ENCODE assay signal across 9 cellular contexts in the genomic region with DNA sequence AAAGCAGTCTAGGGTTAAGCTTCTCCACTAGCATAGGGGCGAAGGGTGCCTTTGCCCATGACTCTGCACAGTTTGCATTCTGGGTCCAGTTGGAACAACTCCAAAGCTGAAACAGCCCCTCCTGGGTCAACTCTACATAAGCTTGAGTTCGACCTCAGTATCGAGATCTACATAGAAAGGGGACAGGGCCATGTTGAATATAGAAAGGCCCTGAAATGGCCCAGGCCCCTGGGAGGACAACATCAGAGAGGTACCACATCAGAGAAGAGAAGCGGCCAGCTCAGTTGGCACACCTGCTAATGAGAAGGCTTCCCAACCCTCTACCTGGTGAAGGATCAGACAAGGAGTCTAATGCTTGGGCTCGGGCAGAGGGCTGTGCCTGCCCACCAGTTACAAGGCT. TPM values are rescaled to one million over a fixed set of nuclear protein-coding genes. Genes with fewer than 3 reads are reported as not detected.
DNase-seq lines count a peak whose midpoint lies in the region; ATAC-seq and TF ChIP-seq lines count a peak whose summit lies in the region.
"Had no signal": no experiment of that assay in that cellular context is flagged by ENCODE, and none has a peak within 500 bp of the region (broad histone marks: within the 10 kb centered on the region; RNA-seq: fewer than 3 reads in every experiment).

No MANE protein-coding gene starts in this region.

- peaks cover 67% of the 10 kb centered on the region for H3K36me3 Mint-ChIP-seq in activated T-helper 17 cell treated with anti-CD3 and anti-CD28 coated beads, Interleukin-2, amount 50 U/mL, for 72 hours (ENCODE audit: low read depth)

- H3K9ac ChIP-seq in neuronal stem cell (ENCODE audit: low read depth, low read length, poor library complexity) = no peak overlapping the region

- DNase-seq in heart right ventricle (no peak), heart left ventricle (no peak), upper lobe of left lung (no peak), RWPE1 (ENCODE audit: low spot score) (no peak), NCI-H128 (lab: John Stamatoyannopoulos, UW; ENCODE audit: unreplicated experiment) (no peak), neuronal stem cell (ENCODE audit: low spot score) (no peak)

- H2BK5ac ChIP-seq in neuronal stem cell (ENCODE audit: low read length) = no peak overlapping the region

- H3K4me3 Mint-ChIP-seq in activated T-helper 17 cell treated with anti-CD3 and anti-CD28 coated beads, Interleukin-2, amount 50 U/mL, for 72 hours = peak overlapping the region; percentile 94

- no peaks in the 10 kb centered on the region for H3K79me1 ChIP-seq in neuronal stem cell (ENCODE audit: low read depth, low read length)

- intact Hi-C loops in heart right ventricle (cut with DNase I) = no loop called here
- intact Hi-C loops in heart left ventricle (cut with DNase I) = no loop called here

- H3K4me1 ChIP-seq in heart right ventricle (peaks cover 0 to 83% (median 3%) of the 10 kb centered on the region in 9 donors), heart left ventricle (peaks cover 0 to 86% (median under 1%) of the 10 kb centered on the region in 12 donors), mononuclear cell (ENCODE audit: insufficient read depth, low read length) (peaks cover 98% of the 10 kb centered on the region), upper lobe of left lung (peaks cover 39 to 87% (median 69%) of the 10 kb centered on the region in 4 donors), neuronal stem cell (ENCODE audit: control insufficient read depth in 2 of 2, insufficient read depth in 1 of 2, low read depth in 1 of 2, low read length in 2 of 2) (peaks cover 2 to 3% of the 10 kb centered on the region in 2 donors)

- TF ChIP-seq CTCF in heart right ventricle (IDR thresholded peaks at IDR 0.05) (no peak), heart left ventricle (IDR thresholded peaks at IDR 0.05) (no peak), upper lobe of left lung (IDR thresholded peaks at IDR 0.05) (no peak), RWPE1 (conservative IDR thresholded peaks at IDR 0.05; ENCODE audit: low read depth) (no peak)

- H3K23ac ChIP-seq in neuronal stem cell (ENCODE audit: low read depth, low read length, poor library complexity) = no peak overlapping the region

- no peak overlapping the region for H2AK5ac ChIP-seq in neuronal stem cell (ENCODE audit: low read depth, low read length)

- H4K91ac ChIP-seq in neuronal stem cell (ENCODE audit: low read depth, low read length, poor library complexity) = no peak overlapping the region

- H3K27me3 ChIP-seq in heart right ventricle (peaks cover 0 to 11% (median 2%) of the 10 kb centered on the region in 7 donors), heart left ventricle (peaks cover 0 to 7% (median 2%) of the 10 kb centered on the region in 9 donors), mononuclear cell (ENCODE audit: insufficient read depth, low read length) (no peaks in the 10 kb centered on the region), upper lobe of left lung (no peaks in the 10 kb centered on the region), neuronal stem cell (ENCODE audit: control insufficient read depth in 3 of 3, insufficient read depth in 3 of 3, low read depth in 1 of 3, low read length in 3 of 3) (peaks cover 0 to 7% (median 0%) of the 10 kb centered on the region in 3 experiments)

- ATAC-seq in heart right ventricle (no peak), heart left ventricle (no peak), upper lobe of left lung (ENCODE audit: low FRiP score in 2 of 2) (no peak)
- no peak for ATAC-seq in activated T-helper 17 cell treated with anti-CD3 and anti-CD28 coated beads, Interleukin-2, amount 50 U/mL, for 72 hours (replicated peaks)

- H3K14ac ChIP-seq in neuronal stem cell (ENCODE audit: low read length) = no peak overlapping the region

- no peaks in the 10 kb centered on the region for H3K9me3 Mint-ChIP-seq in activated T-helper 17 cell treated with anti-CD3 and anti-CD28 coated beads, Interleukin-2, amount 50 U/mL, for 72 hours

- TF ChIP-seq EP300 in upper lobe of left lung (IDR thresholded peaks at IDR 0.05) = no peak

- H3K18ac ChIP-seq in neuronal stem cell (ENCODE audit: low read length) = no peak overlapping the region

- no peak overlapping the region for H2BK15ac ChIP-seq in neuronal stem cell (ENCODE audit: low read length)

- H3K27ac ChIP-seq in heart right ventricle (peak overlapping the region in 1 of 10 donors; percentile 93), heart left ventricle (peak overlapping the region in 1 of 12 donors; percentile 95), upper lobe of left lung (peak overlapping the region; percentile 59 to 93 (median 86)), RWPE1 (no peak overlapping the region), neuronal stem cell (replicated peaks; ENCODE audit: low read length) (no peak overlapping the region)

- H3K4me2 ChIP-seq in neuronal stem cell (ENCODE audit: insufficient read depth, low read length, poor library complexity, severe bottlenecking) = no peak overlapping the region

- H3K36me3 ChIP-seq in heart right ventricle = peaks cover 0 to 47% (median 0%) of the 10 kb centered on the region in 9 donors
- H3K36me3 ChIP-seq in heart left ventricle = peaks cover 0 to 23% (median 0%) of the 10 kb centered on the region in 9 donors
- peaks cover 0 to 29% (median 15%) of the 10 kb centered on the region in 4 donors for H3K36me3 ChIP-seq in upper lobe of left lung
- H3K36me3 ChIP-seq in neuronal stem cell (replicated peaks in 1 of 2; ENCODE audit: control insufficient read depth in 2 of 2, insufficient read depth in 2 of 2, low read length in 2 of 2) = no peaks in the 10 kb centered on the region

- no peak overlapping the region for H2BK12ac ChIP-seq in neuronal stem cell (ENCODE audit: low read length)

- TF ChIP-seq POLR2A in heart left ventricle (IDR thresholded peaks at IDR 0.05) (no peak), upper lobe of left lung (IDR thresholded peaks at IDR 0.05) (no peak)

- H3K4ac ChIP-seq in neuronal stem cell (ENCODE audit: low read length) = no peak overlapping the region

- no peaks in the 10 kb centered on the region for H3K27me3 Mint-ChIP-seq in activated T-helper 17 cell treated with anti-CD3 and anti-CD28 coated beads, Interleukin-2, amount 50 U/mL, for 72 hours

- CTCF ChIA-PET in RWPE1 (lab: Yijun Ruan, JAX) = interaction anchor here (0.6 kb wide), 1 partner anchor 28 kb away, joined by 5 read pairs; no protein-coding TSS in a partner anchor

- H4K8ac ChIP-seq in neuronal stem cell (ENCODE audit: low read depth, low read length) = no peak overlapping the region

- WGBS in heart right ventricle, 2 donors = 95 to 98% methylated on average over 5 of the region's 5 CpGs
- WGBS in heart left ventricle, 4 donors = 95 to 98% (median 97%) methylated on average over 5 of the region's 5 CpGs
- 84 to 86% methylated on average over 5 of the region's 5 CpGs for WGBS in upper lobe of left lung, 2 donors
- WGBS in neuronal stem cell (ENCODE audit: extremely low coverage in 2 of 2, insufficient read length in 2 of 2, insufficient replicate concordance in 1 of 2), 2 donors = no CpG with 5 or more reads among the region's 5 CpGs

- no peak overlapping the region for H2AFZ ChIP-seq in neuronal stem cell (ENCODE audit: low read length)

- H3K27ac Mint-ChIP-seq in activated T-helper 17 cell treated with anti-CD3 and anti-CD28 coated beads, Interleukin-2, amount 50 U/mL, for 72 hours = peak overlapping the region; percentile 96

- peak overlapping the region in 6 of 10 donors; percentile 1 to 58 (median 14) for H3K4me3 ChIP-seq in heart right ventricle
- peak overlapping the region in 6 of 12 donors; percentile 6 to 67 (median 24) for H3K4me3 ChIP-seq in heart left ventricle
- H3K4me3 ChIP-seq in mononuclear cell (ENCODE audit: low read length) = peak overlapping the region; percentile 55
- H3K4me3 ChIP-seq in upper lobe of left lung = peak overlapping the region in 3 of 4 donors; percentile 27 to 46 (median 43)
- no peak overlapping the region for H3K4me3 ChIP-seq in neuronal stem cell (ENCODE audit: low read length in 2 of 2)

- POLR2A ChIA-PET in RWPE1 (lab: Yijun Ruan, JAX; ENCODE audit: low non-redundant PET) = no interaction called here

- no peak overlapping the region for H2BK120ac ChIP-seq in neuronal stem cell (ENCODE audit: low read depth, low read length)

- H3K9me3 ChIP-seq in heart right ventricle (no peaks in the 10 kb centered on the region), heart left ventricle (no peaks in the 10 kb centered on the region), mononuclear cell (ENCODE audit: low read depth, low read length) (no peaks in the 10 kb centered on the region), upper lobe of left lung (no peaks in the 10 kb centered on the region), neuronal stem cell (replicated peaks in 1 of 2; ENCODE audit: control insufficient read depth in 2 of 2, insufficient read depth in 1 of 2, low read depth in 1 of 2, low read length in 2 of 2) (no peaks in the 10 kb centered on the region)

- peaks cover 55% of the 10 kb centered on the region for H3K4me1 Mint-ChIP-seq in activated T-helper 17 cell treated with anti-CD3 and anti-CD28 coated beads, Interleukin-2, amount 50 U/mL, for 72 hours

RNA-seq across cellular contexts. Expression of a gene that starts 1.6 kb away (rescaled TPM):
- total RNA-seq in heart right ventricle (10 to 100 TPM in 1 of 10 donors, 1 to 10 TPM in 3, under 1 TPM in 6; 0.46 to 11.9 (median 0.85) TPM), heart left ventricle (10 to 100 TPM in 1 of 9 donors, 1 to 10 TPM in 7, under 1 TPM in 1; 0.96 to 23.9 (median 2.3) TPM), mononuclear cell (49.5 TPM), upper lobe of left lung (100 to 1,000 TPM in 1 of 6 donors, 10 to 100 TPM in 5; 44.4 to 154 (median 64.8) TPM)
- polyA plus RNA-seq in heart right ventricle (1 to 10 TPM; 1.1 to 2.3 TPM), heart left ventricle (1 to 10 TPM in 1 of 2 donors, under 1 TPM in 1; 0.99 to 1.2 TPM)
- 100 to 1,000 TPM; 146 to 148 TPM for total RNA-seq in activated T-helper 17 cell treated with anti-CD3 and anti-CD28 coated beads, Interleukin-2, amount 50 U/mL, for 72 hours
- polyA plus RNA-seq in neuronal stem cell (2013, experiment 1 of 2) = 0.32 TPM
- 0.19 TPM for polyA plus RNA-seq in neuronal stem cell (2013, experiment 2 of 2)
- total RNA-seq: G401 had no signal

RNA-seq across cellular contexts. Expression of a gene that starts 28.7 kb away (rescaled TPM):
- total RNA-seq in heart right ventricle = 1 to 10 TPM in 8 of 10 donors, under 1 TPM in 1, not detected in 1; 0.78 to 5.6 (median 2.1) TPM
- 1 to 10 TPM; 3.4 to 9.4 TPM for polyA plus RNA-seq in heart right ventricle
- 10 to 100 TPM in 1 of 9 donors, 1 to 10 TPM in 7, not detected in 1; 1.0 to 23.0 (median 2.1) TPM for total RNA-seq in heart left ventricle
- 1 to 10 TPM; 1.8 to 5.0 TPM for polyA plus RNA-seq in heart left ventricle
- 1 to 10 TPM; 2.7 to 3.8 TPM for total RNA-seq in activated T-helper 17 cell treated with anti-CD3 and anti-CD28 coated beads, Interleukin-2, amount 50 U/mL, for 72 hours
- 12.9 TPM for total RNA-seq in mononuclear cell
- 100 to 1,000 TPM in 1 of 6 donors, 10 to 100 TPM in 4, 1 to 10 TPM in 1; 2.1 to 115 (median 21.3) TPM for total RNA-seq in upper lobe of left lung
- not detected for polyA plus RNA-seq in neuronal stem cell (2013, experiment 1 of 2)
- 0.04 TPM for polyA plus RNA-seq in neuronal stem cell (2013, experiment 2 of 2)
- total RNA-seq: G401 had no signal

RNA-seq across cellular contexts. Expression of a gene that starts 58.8 kb away (rescaled TPM):
- total RNA-seq in heart right ventricle (10 to 100 TPM in 8 of 10 donors, 1 to 10 TPM in 2; 8.5 to 17.2 (median 13.1) TPM), heart left ventricle (10 to 100 TPM in 6 of 9 donors, 1 to 10 TPM in 3; 7.4 to 26.9 (median 11.6) TPM), mononuclear cell (48.9 TPM), upper lobe of left lung (10 to 100 TPM; 27.2 to 71.7 (median 35.3) TPM)
- polyA plus RNA-seq in heart right ventricle (10 to 100 TPM in 1 of 2 donors, 1 to 10 TPM in 1; 6.6 to 19.5 TPM), heart left ventricle (10 to 100 TPM in 1 of 2 donors, 1 to 10 TPM in 1; 7.7 to 11.6 TPM)
- 10 to 100 TPM; 31.3 to 31.4 TPM for total RNA-seq in activated T-helper 17 cell treated with anti-CD3 and anti-CD28 coated beads, Interleukin-2, amount 50 U/mL, for 72 hours
- polyA plus RNA-seq in neuronal stem cell (2013, experiment 1 of 2) = 24.1 TPM
- polyA plus RNA-seq in neuronal stem cell (2013, experiment 2 of 2) = 22.7 TPM

RNA-seq across cellular contexts. Expression of a gene that starts 58.9 kb away (rescaled TPM):
- total RNA-seq in heart right ventricle = 10 to 100 TPM; 26.7 to 49.5 (median 34.6) TPM
- polyA plus RNA-seq in heart right ventricle = 10 to 100 TPM; 33.8 to 35.1 TPM
- total RNA-seq in heart left ventricle = 10 to 100 TPM; 32.1 to 49.8 (median 36.6) TPM
- polyA plus RNA-seq in heart left ventricle = 10 to 100 TPM; 27.1 to 37.7 TPM
- 10 to 100 TPM; 20.6 to 27.2 TPM for total RNA-seq in activated T-helper 17 cell treated with anti-CD3 and anti-CD28 coated beads, Interleukin-2, amount 50 U/mL, for 72 hours
- total RNA-seq in mononuclear cell = 89.8 TPM
- 10 to 100 TPM; 16.1 to 56.9 (median 40.3) TPM for total RNA-seq in upper lobe of left lung
- 45.0 TPM for polyA plus RNA-seq in neuronal stem cell (2013, experiment 1 of 2)
- polyA plus RNA-seq in neuronal stem cell (2013, experiment 2 of 2) = 45.9 TPM

Comparison
In these comparisons a context has a peak if more than half of its experiments do, and no peak if none do; other contexts are left out.
1. H3K27ac ChIP-seq: peak in upper lobe of left lung (4 of 4); none in RWPE1 (single experiment) and neuronal stem cell (single experiment).
2. H3K4me3 ChIP-seq: peak in heart right ventricle (6 of 10), mononuclear cell (single experiment) and upper lobe of left lung (3 of 4); none in neuronal stem cell (0 of 2).